Comparison of ENCODE assay signal across 8 cellular contexts in genomic region chr2:195559431-195559914, GRCh38.
DNase-seq lines count a peak whose midpoint lies in the region; ATAC-seq lines count a peak whose summit lies in the region.

No MANE protein-coding gene starts in this region.

- H3K4me3 Mint-ChIP-seq in activated T-cell treated with anti-CD3 and anti-CD28 coated beads, Interleukin-2, amount 50 U/mL, for 24 hours, result peak overlapping the region; percentile 69
- peak overlapping the region; percentile 70 for H3K4me3 Mint-ChIP-seq in stimulated activated effector memory CD8-positive, alpha-beta T cell treated with anti-CD3 and anti-CD28 coated beads, Interleukin-12 subunit alpha, Interleukin-12 subunit beta, amount 100 ng/mL, for 72 hours

- peaks cover 70% of the 10 kb centered on the region for H3K4me1 Mint-ChIP-seq in activated T-cell treated with anti-CD3 and anti-CD28 coated beads, Interleukin-2, amount 50 U/mL, for 24 hours (ENCODE audit: low read depth)
- H3K4me1 Mint-ChIP-seq in stimulated activated effector memory CD8-positive, alpha-beta T cell treated with anti-CD3 and anti-CD28 coated beads, Interleukin-12 subunit alpha, Interleukin-12 subunit beta, amount 100 ng/mL, for 72 hours, result peaks cover 46% of the 10 kb centered on the region

- DNase-seq in NOMO-1 treated with dmso at 0.1 percent for 144 hours (lab: John Stamatoyannopoulos, UW; ENCODE audit: unreplicated experiment) (peak; percentile 38), iPS-NIHi7 (ENCODE audit: extremely low spot score) (peak; percentile 11), NCI-H2081 treated with DMSO at 0.1 percent for 48 hours (lab: John Stamatoyannopoulos, UW) (no peak), NCI-H526 (lab: John Stamatoyannopoulos, UW) (no peak)
- DNase-seq in activated T-cell treated with anti-CD3 and anti-CD28 coated beads, Interleukin-2, amount 50 U/mL, for 24 hours, result peak; percentile 62
- DNase-seq in stimulated activated effector memory CD8-positive, alpha-beta T cell treated with anti-CD3 and anti-CD28 coated beads, Interleukin-12 subunit alpha, Interleukin-12 subunit beta, amount 100 ng/mL, for 72 hours (ENCODE audit: low spot score in 2 of 2), result peak; percentile 41 to 85

- H3K36me3 Mint-ChIP-seq in activated T-cell treated with anti-CD3 and anti-CD28 coated beads, Interleukin-2, amount 50 U/mL, for 24 hours (ENCODE audit: low read depth), result peaks cover 8% of the 10 kb centered on the region
- H3K36me3 Mint-ChIP-seq in stimulated activated effector memory CD8-positive, alpha-beta T cell treated with anti-CD3 and anti-CD28 coated beads, Interleukin-12 subunit alpha, Interleukin-12 subunit beta, amount 100 ng/mL, for 72 hours, result peaks cover 40% of the 10 kb centered on the region

- H3K27ac Mint-ChIP-seq in activated T-cell treated with anti-CD3 and anti-CD28 coated beads, Interleukin-2, amount 50 U/mL, for 24 hours, result peak overlapping the region; percentile 98
- H3K27ac Mint-ChIP-seq in stimulated activated effector memory CD8-positive, alpha-beta T cell treated with anti-CD3 and anti-CD28 coated beads, Interleukin-12 subunit alpha, Interleukin-12 subunit beta, amount 100 ng/mL, for 72 hours, result peak overlapping the region; percentile 97

- H3K9me3 Mint-ChIP-seq in activated T-cell treated with anti-CD3 and anti-CD28 coated beads, Interleukin-2, amount 50 U/mL, for 24 hours, result peaks cover 8% of the 10 kb centered on the region
- peaks cover 2% of the 10 kb centered on the region for H3K9me3 Mint-ChIP-seq in stimulated activated effector memory CD8-positive, alpha-beta T cell treated with anti-CD3 and anti-CD28 coated beads, Interleukin-12 subunit alpha, Interleukin-12 subunit beta, amount 100 ng/mL, for 72 hours

- H3K27me3 Mint-ChIP-seq in activated T-cell treated with anti-CD3 and anti-CD28 coated beads, Interleukin-2, amount 50 U/mL, for 24 hours, result no peaks in the 10 kb centered on the region

- ATAC-seq in GM18520 (IDR thresholded peaks at IDR 0.05; ENCODE audit: unreplicated experiment) (peak; percentile 63), HG02840 (IDR thresholded peaks at IDR 0.05; ENCODE audit: low FRiP score, unreplicated experiment) (peak; percentile 86)
- peak; percentile 83 for ATAC-seq in stimulated activated effector memory CD8-positive, alpha-beta T cell treated with anti-CD3 and anti-CD28 coated beads, Interleukin-12 subunit alpha, Interleukin-12 subunit beta, amount 100 ng/mL, for 72 hours

Comparison
In these comparisons a context has a peak if more than half of its experiments do, and no peak if none do; other contexts are left out.
1. DNase-seq: peak in NOMO-1 treated with dmso at 0.1 percent for 144 hours (single experiment), activated T-cell treated with anti-CD3 and anti-CD28 coated beads, Interleukin-2, amount 50 U/mL, for 24 hours (single experiment), iPS-NIHi7 (single experiment) and stimulated activated effector memory CD8-positive, alpha-beta T cell treated with anti-CD3 and anti-CD28 coated beads, Interleukin-12 subunit alpha, Interleukin-12 subunit beta, amount 100 ng/mL, for 72 hours (2 of 2); none in NCI-H2081 treated with DMSO at 0.1 percent for 48 hours (single experiment) and NCI-H526 (0 of 2).
2. Peak in every context shown above with its lines, with median percentiles within 50 percentile points of each other: ATAC-seq.